In genomic region chr16:59169168-59169567, GRCh38 we compare ENCODE assay signal across 23 cellular contexts.
"Had no signal": no experiment of that assay in that cellular context is flagged by ENCODE, and none has a peak within 500 bp of the region (broad histone marks: within the 10 kb centered on the region; RNA-seq: fewer than 3 reads in every experiment).

No MANE protein-coding gene starts in this region.

- H3K4me3 Mint-ChIP-seq: activated T-cell treated with anti-CD3 and anti-CD28 coated beads, Interleukin-2, amount 50 U/mL, for 24 hours; activated T-helper 17 cell treated with anti-CD3 and anti-CD28 coated beads, Interleukin-2, amount 50 U/mL, for 72 hours; nephron progenitor cell had no signal

- H2AFZ ChIP-seq: parathyroid adenoma had no signal

- H3K4me1 ChIP-seq: parathyroid adenoma, thyroid gland had no signal

- H3K9ac ChIP-seq: parathyroid adenoma had no signal

- H3K27ac ChIP-seq: esophagus muscularis mucosa, gastroesophageal sphincter, parathyroid adenoma, thyroid gland had no signal

- DNase-seq: activated CD8-positive, alpha-beta memory T cell treated with anti-CD3 and anti-CD28 coated beads, Interleukin-2, amount 50 U/mL, for 4 hours; activated T-cell treated with anti-CD3 and anti-CD28 coated beads, Interleukin-2, amount 50 U/mL, for 24 hours; aorta; central memory CD4-positive, alpha-beta T cell; effector memory CD4-positive, alpha-beta T cell; head of caudate nucleus; hypothalamus; islet precursor cell; left cardiac atrium; mesenchymal stem cell; mucosa of descending colon; nephron progenitor cell; nucleus accumbens; stimulated activated CD4-positive, alpha-beta T cell treated with anti-CD3 and anti-CD28 coated beads, Interleukin-12 subunit alpha, Interleukin-12 subunit beta, amount 100 ng/mL, for 4 hours; stimulated activated CD4-positive, alpha-beta T cell treated with anti-CD3 and anti-CD28 coated beads, Interleukin-4, amount 100 ng/mL, for 4 hours; stimulated activated naive CD8-positive, alpha-beta T cell treated with anti-CD3 and anti-CD28 coated beads, Interleukin-15, Interleukin-2, amounts not matched to agents 100 U/mL and 50 U/mL, for 24 hours; thyroid gland had no signal

- H3K27me3 Mint-ChIP-seq: activated T-cell treated with anti-CD3 and anti-CD28 coated beads, Interleukin-2, amount 50 U/mL, for 24 hours; activated T-helper 17 cell treated with anti-CD3 and anti-CD28 coated beads, Interleukin-2, amount 50 U/mL, for 72 hours; brain had no signal

- H3K36me3 ChIP-seq: esophagus muscularis mucosa, gastroesophageal sphincter, thyroid gland had no signal

- H3K9me3 Mint-ChIP-seq: activated T-cell treated with anti-CD3 and anti-CD28 coated beads, Interleukin-2, amount 50 U/mL, for 24 hours; nephron progenitor cell had no signal

- H3K4me3 ChIP-seq: esophagus muscularis mucosa, gastroesophageal sphincter, mucosa of descending colon, thyroid gland had no signal

- H3K27ac Mint-ChIP-seq: activated naive CD4-positive, alpha-beta T cell treated with anti-CD3 and anti-CD28 coated beads, Interleukin-2, amount 50 U/mL, for 72 hours; activated T-cell treated with anti-CD3 and anti-CD28 coated beads, Interleukin-2, amount 50 U/mL, for 24 hours; activated T-helper 17 cell treated with anti-CD3 and anti-CD28 coated beads, Interleukin-2, amount 50 U/mL, for 72 hours; nephron progenitor cell had no signal

- H3K9me3 ChIP-seq: esophagus muscularis mucosa, gastroesophageal sphincter, thyroid gland had no signal

- ATAC-seq: activated naive CD4-positive, alpha-beta T cell treated with anti-CD3 and anti-CD28 coated beads, Interleukin-2, amount 50 U/mL, for 72 hours; activated T-helper 17 cell treated with anti-CD3 and anti-CD28 coated beads, Interleukin-2, amount 50 U/mL, for 72 hours; gastroesophageal sphincter; left cardiac atrium; mucosa of descending colon; stimulated activated naive CD8-positive, alpha-beta T cell treated with anti-CD3 and anti-CD28 coated beads, Interleukin-15, Interleukin-2, amounts not matched to agents 100 U/mL and 50 U/mL, for 24 hours had no signal

- H3K36me3 Mint-ChIP-seq: activated naive CD4-positive, alpha-beta T cell treated with anti-CD3 and anti-CD28 coated beads, Interleukin-2, amount 50 U/mL, for 72 hours; brain had no signal

- H3K27me3 ChIP-seq: esophagus muscularis mucosa, gastroesophageal sphincter, thyroid gland had no signal

- H3K79me2 ChIP-seq: parathyroid adenoma had no signal

- H3K4me1 Mint-ChIP-seq: activated T-helper 17 cell treated with anti-CD3 and anti-CD28 coated beads, Interleukin-2, amount 50 U/mL, for 72 hours had no signal
